Comparison of ENCODE assay signal across 8 cellular contexts in genomic region chr2:20450201-20451108, GRCh38. TPM values are rescaled to one million over a fixed set of nuclear protein-coding genes. Genes with fewer than 3 reads are reported as not detected.
A peak's percentile ranks its signal among the peaks of the same experiment; 100 is the strongest.
DNase-seq lines count a peak whose midpoint lies in the region; ATAC-seq and TF ChIP-seq lines count a peak whose summit lies in the region.

No MANE protein-coding gene starts in this region.

- intact Hi-C loops in heart left ventricle (cut with DNase I) (loop anchor here in 9 of 10 donors (2.0 to 10.0 kb wide), 7 partner anchors 72 to 147 kb away; no protein-coding TSS in a partner anchor), posterior vena cava (cut with DNase I) (no loop called here)

- H3K9me3 ChIP-seq in heart left ventricle = no peaks in the 10 kb centered on the region

- no peak overlapping the region for H3K27ac Mint-ChIP-seq in activated CD4-positive, alpha-beta memory T cell treated with anti-CD3 and anti-CD28 coated beads, Interleukin-2, amount 10 ng/mL, durations not matched to agents 7 days and 5 days

- peaks cover 10% of the 10 kb centered on the region for H3K4me1 Mint-ChIP-seq in activated CD4-positive, alpha-beta memory T cell treated with anti-CD3 and anti-CD28 coated beads, Interleukin-2, amount 10 ng/mL, durations not matched to agents 7 days and 5 days

- TF ChIP-seq CTCF in heart left ventricle (IDR thresholded peaks at IDR 0.05) = no peak

- no peaks in the 10 kb centered on the region for H3K36me3 Mint-ChIP-seq in activated CD4-positive, alpha-beta memory T cell treated with anti-CD3 and anti-CD28 coated beads, Interleukin-2, amount 10 ng/mL, durations not matched to agents 7 days and 5 days (ENCODE audit: low read depth)

- no peaks in the 10 kb centered on the region for H3K9me3 Mint-ChIP-seq in activated CD4-positive, alpha-beta memory T cell treated with anti-CD3 and anti-CD28 coated beads, Interleukin-2, amount 10 ng/mL, durations not matched to agents 7 days and 5 days

- no peaks in the 10 kb centered on the region for H3K27me3 ChIP-seq in heart left ventricle

- peak overlapping the region in 11 of 12 donors; percentile 77 to 99 (median 95) for H3K4me3 ChIP-seq in heart left ventricle

- peaks cover 40% of the 10 kb centered on the region for H3K27me3 Mint-ChIP-seq in activated CD4-positive, alpha-beta memory T cell treated with anti-CD3 and anti-CD28 coated beads, Interleukin-2, amount 10 ng/mL, durations not matched to agents 7 days and 5 days

- DNase-seq in Daoy (ENCODE audit: low read depth) (peak; percentile 46), heart left ventricle (peak in 4 of 5 donors; percentile 69 to 86 (median 72)), posterior vena cava (ENCODE audit: low spot score) (peak; percentile 92), NCI-H187 (lab: John Stamatoyannopoulos, UW) (no peak), NCI-H1417 (lab: John Stamatoyannopoulos, UW) (no peak)
- peak; percentile 12 for DNase-seq in activated CD4-positive, alpha-beta memory T cell treated with anti-CD3 and anti-CD28 coated beads, Interleukin-2, amount 10 ng/mL, durations not matched to agents 7 days and 5 days

- WGBS in heart left ventricle, 4 donors = 3 to 19% (median 7%) methylated on average over 8 of the region's 8 CpGs

- no peak overlapping the region for H3K4me3 Mint-ChIP-seq in activated CD4-positive, alpha-beta memory T cell treated with anti-CD3 and anti-CD28 coated beads, Interleukin-2, amount 10 ng/mL, durations not matched to agents 7 days and 5 days

- CTCF ChIA-PET in activated CD4-positive, alpha-beta memory T cell treated with anti-CD3 and anti-CD28 coated beads, Interleukin-2, amount 10 ng/mL, durations not matched to agents 7 days and 5 days (lab: Charles Lee) = interaction anchor here (1.0 to 5.1 kb wide), 5 partner anchors 9 to 201 kb away, joined by 4 to 46 read pairs (median 5); partner anchors contain the start of gene HS1BP3

- peaks cover 0 to 22% (median 18%) of the 10 kb centered on the region in 9 donors for H3K36me3 ChIP-seq in heart left ventricle

- peaks cover 0 to 37% (median 23%) of the 10 kb centered on the region in 12 donors for H3K4me1 ChIP-seq in heart left ventricle

- TF ChIP-seq POLR2A in heart left ventricle (IDR thresholded peaks at IDR 0.05) = peak in 1 of 2 donors; percentile 56

- peak; percentile 46 to 61 (median 56) for ATAC-seq in heart left ventricle
- ATAC-seq in GM21390 (IDR thresholded peaks at IDR 0.05; ENCODE audit: unreplicated experiment) = no peak
- ATAC-seq in HG02588 (IDR thresholded peaks at IDR 0.05; ENCODE audit: unreplicated experiment) = no peak

- H3K27ac ChIP-seq in heart left ventricle = peak overlapping the region; percentile 94 to 100 (median 98)

- POLR2A ChIA-PET in activated CD4-positive, alpha-beta memory T cell treated with anti-CD3 and anti-CD28 coated beads, Interleukin-2, amount 10 ng/mL, durations not matched to agents 7 days and 5 days (lab: Charles Lee) = interaction anchor here (0.9 to 1.2 kb wide), 2 partner anchors 99 to 201 kb away, joined by 3 to 4 read pairs; no protein-coding TSS in a partner anchor

RNA-seq across cellular contexts. Expression of gene RHOB, which starts 3.6 kb away (rescaled TPM):
- 115 and 121 TPM in 2 replicates for total RNA-seq in Daoy (2014; rRNA removed; shearing (Covaris generic))
- total RNA-seq in activated CD4-positive, alpha-beta memory T cell treated with anti-CD3 and anti-CD28 coated beads, Interleukin-2, amount 10 ng/mL, durations not matched to agents 7 days and 5 days = 10 to 100 TPM; 14.0 to 14.4 TPM
- total RNA-seq in heart left ventricle (100 to 1,000 TPM; 105 to 429 (median 169) TPM), posterior vena cava (1,000 to 10,000 TPM in 1 of 2 donors, 100 to 1,000 TPM in 1; 742 to 1,258 TPM)
- 100 to 1,000 TPM; 136 to 238 TPM for polyA plus RNA-seq in heart left ventricle

Comparison
In these comparisons a context has a peak if more than half of its experiments do, and no peak if none do; other contexts are left out.
1. DNase-seq: peak in Daoy (single experiment), activated CD4-positive, alpha-beta memory T cell treated with anti-CD3 and anti-CD28 coated beads, Interleukin-2, amount 10 ng/mL, durations not matched to agents 7 days and 5 days (single experiment), heart left ventricle (4 of 5) and posterior vena cava (single experiment); none in NCI-H187 (0 of 2) and NCI-H1417 (0 of 3).
2. ATAC-seq: peak in heart left ventricle (4 of 4); none in GM21390 (single experiment) and HG02588 (single experiment).
3. intact Hi-C loops: an anchor here in heart left ventricle (2.0 to 10.0 kb wide); none called in posterior vena cava.